18 cellular contexts compared by ENCODE assay signal in genomic region chr2:241068942-241069810, GRCh38.
"Had no signal": no experiment of that assay in that cellular context is flagged by ENCODE, and none has a peak within 500 bp of the region (broad histone marks: within the 10 kb centered on the region; RNA-seq: fewer than 3 reads in every experiment).

No MANE protein-coding gene starts in this region.

- H3K27ac Mint-ChIP-seq: activated B cell treated with CpG ODN at 0.5 μM for 24 hours; activated naive CD8-positive, alpha-beta T cell treated with anti-CD3 and anti-CD28 coated beads for 36 hours; memory B cell; nephron; T-helper 1 cell treated with Interleukin-12 subunit alpha and Interleukin-12 subunit beta and Interleukin-4 antibody, amounts not matched to agents 30 μg/mL and 1 μg/mL, for 36 hours had no signal

- H3K27me3 Mint-ChIP-seq: activated naive CD8-positive, alpha-beta T cell treated with anti-CD3 and anti-CD28 coated beads for 36 hours; memory B cell had no signal

- H3K4me2 ChIP-seq: hepatocyte had no signal

- H3K27ac ChIP-seq: hepatocyte, tibial artery, uterus had no signal

- DNase-seq: activated B cell treated with CpG ODN at 0.5 μM for 24 hours; activated CD4-positive, alpha-beta T cell treated with anti-CD3 and anti-CD28 coated beads for 4 hours; activated CD4-positive, alpha-beta T cell treated with anti-CD3 and anti-CD28 coated beads, Interleukin-2, amount 50 U/mL, for 48 hours; activated naive CD8-positive, alpha-beta T cell treated with anti-CD3 and anti-CD28 coated beads for 36 hours; central memory CD4-positive, alpha-beta T cell; effector memory CD4-positive, alpha-beta T cell; glutamatergic neuron; stimulated activated CD4-positive, alpha-beta T cell treated with anti-CD3 and anti-CD28 coated beads, Interleukin-4, amount 100 ng/mL, for 1 hour; stimulated activated naive CD4-positive, alpha-beta T cell treated with Interleukin-2 at 50 U/mL for 16 hours; substantia nigra; T1000 had no signal

- H3K4me3 Mint-ChIP-seq: activated B cell treated with CpG ODN at 0.5 μM for 24 hours; activated naive CD8-positive, alpha-beta T cell treated with anti-CD3 and anti-CD28 coated beads for 36 hours; memory B cell; nephron; T-helper 1 cell treated with Interleukin-12 subunit alpha and Interleukin-12 subunit beta and Interleukin-4 antibody, amounts not matched to agents 30 μg/mL and 1 μg/mL, for 36 hours had no signal

- H3K9me3 ChIP-seq: tibial artery, uterus had no signal

- ATAC-seq: esophagus mucosa had no signal

- H3K27me3 ChIP-seq: hepatocyte, uterus had no signal

- H3K4me3 ChIP-seq: hepatocyte, tibial artery, uterus had no signal

- H2AFZ ChIP-seq: hepatocyte had no signal

- H3K4me1 ChIP-seq: uterus had no signal

- H3K36me3 ChIP-seq: uterus had no signal

- H3K4me1 Mint-ChIP-seq: nephron had no signal

- H3K9me3 Mint-ChIP-seq: activated B cell treated with CpG ODN at 0.5 μM for 24 hours; activated naive CD8-positive, alpha-beta T cell treated with anti-CD3 and anti-CD28 coated beads for 36 hours; memory B cell; nephron; T-helper 1 cell treated with Interleukin-12 subunit alpha and Interleukin-12 subunit beta and Interleukin-4 antibody, amounts not matched to agents 30 μg/mL and 1 μg/mL, for 36 hours had no signal

- H3K36me3 Mint-ChIP-seq: activated naive CD8-positive, alpha-beta T cell treated with anti-CD3 and anti-CD28 coated beads for 36 hours had no signal
